In genomic region chr2:73243884-73244570, GRCh38 we compare ENCODE assay signal across 10 cellular contexts. TPM values are rescaled to one million over a fixed set of nuclear protein-coding genes. Genes with fewer than 3 reads are reported as not detected.
DNase-seq lines count a peak whose midpoint lies in the region; ATAC-seq and TF ChIP-seq lines count a peak whose summit lies in the region.
"Had no signal": no experiment of that assay in that cellular context is flagged by ENCODE, and none has a peak within 500 bp of the region (broad histone marks: within the 10 kb centered on the region; RNA-seq: fewer than 3 reads in every experiment).

No MANE protein-coding gene starts in this region.

- H3K27ac Mint-ChIP-seq in MCF 10A (ENCODE audit: low read depth, unreplicated experiment) = peak overlapping the region; percentile 61
- H3K27ac Mint-ChIP-seq in type B pancreatic cell = no peak overlapping the region

- peaks cover 24% of the 10 kb centered on the region for H3K4me1 Mint-ChIP-seq in MCF 10A (ENCODE audit: insufficient read depth, unreplicated experiment)
- no peaks in the 10 kb centered on the region for H3K4me1 Mint-ChIP-seq in type B pancreatic cell (ENCODE audit: unreplicated experiment)

- in situ Hi-C loops in transverse colon (cut with MboI; ENCODE audit: low pct_ligation_motif_present in 1 of 4, low pct_unique_long_range_greater_than_20kb in 1 of 4, low sequenced_read_pairs in 3 of 4) = loop anchor here in 1 of 4 donors (25.0 kb wide), 1 partner anchor 493 kb away; the partner anchor contains the start of gene TPRKB

- no peak for TF ChIP-seq EP300 in transverse colon (IDR thresholded peaks at IDR 0.05; ENCODE audit: low read depth)

- 20 to 75% methylated on average over 1 to 5 of the region's 5 CpGs for WGBS in transverse colon (ENCODE audit: low coverage in 1 of 2), 2 donors

- H3K27me3 ChIP-seq in transverse colon = no peaks in the 10 kb centered on the region

- DNase-seq in NCI-H2029 (lab: John Stamatoyannopoulos, UW) (peak; percentile 26), NCI-H2029 treated with DMSO at 0.1 percent for 48 hours (lab: John Stamatoyannopoulos, UW) (no peak), NCI-H446 (lab: John Stamatoyannopoulos, UW) (peak; percentile 39 to 82), MCF 10A (ENCODE audit: unreplicated experiment) (peak; percentile 97), myocyte (ENCODE audit: low read depth) (peak; percentile 87), transverse colon (no peak), type B pancreatic cell (ENCODE audit: extremely low spot score, unreplicated experiment) (no peak)
- DNase-seq: effector CD8-positive, alpha-beta T cell had no signal

- peak overlapping the region; percentile 9 for H3K4me3 Mint-ChIP-seq in MCF 10A (ENCODE audit: unreplicated experiment)
- H3K4me3 Mint-ChIP-seq in type B pancreatic cell = no peak overlapping the region

- intact Hi-C loops in MCF 10A (cut with micrococcal nuclease) = no loop called here
- intact Hi-C loops in transverse colon (cut with DNase I; ENCODE audit: low total_unique reads) = loop anchor here (10.0 kb wide), 1 partner anchor 141 kb away; the partner anchor contains the start of gene ALMS1

- no peak overlapping the region for H3K27ac ChIP-seq in transverse colon

- H3K9me3 ChIP-seq in transverse colon = no peaks in the 10 kb centered on the region

- BruUV-seq in MCF 10A (replicated peaks; lab: Mats Ljungman, UMichigan) = no TSS peak

- TF ChIP-seq CTCF in MCF 10A (IDR thresholded peaks at IDR 0.05; ENCODE audit: unreplicated experiment) = no peak
- no peak for TF ChIP-seq CTCF in transverse colon (IDR thresholded peaks at IDR 0.05)
- TF ChIP-seq CTCF in type B pancreatic cell (conservative IDR thresholded peaks at IDR 0.05) = no peak

- peaks cover 0 to 2% (median 0%) of the 10 kb centered on the region in 4 donors for H3K4me1 ChIP-seq in transverse colon

- no peak for ATAC-seq in GM18867 (IDR thresholded peaks at IDR 0.05; ENCODE audit: unreplicated experiment)

- peaks cover 0 to 78% (median 41%) of the 10 kb centered on the region in 4 donors for H3K36me3 ChIP-seq in transverse colon

- CTCF ChIA-PET in MCF 10A (lab: Yijun Ruan, JAX) = interaction anchor here (0.6 to 1.4 kb wide), 7 partner anchors 11 to 155 kb away, joined by 3 to 8 read pairs (median 3); partner anchors contain the start of gene PRADC1

- H3K9me3 Mint-ChIP-seq in MCF 10A (ENCODE audit: unreplicated experiment) = no peaks in the 10 kb centered on the region
- no peaks in the 10 kb centered on the region for H3K9me3 Mint-ChIP-seq in type B pancreatic cell

- TF ChIP-seq POLR2A in transverse colon (IDR thresholded peaks at IDR 0.05) = no peak

- POLR2A ChIA-PET in MCF 10A (lab: Yijun Ruan, JAX) = interaction anchor here (0.6 to 3.7 kb wide), 6 partner anchors 10 to 1913 kb away, joined by 3 to 41 read pairs (median 4); partner anchors contain the start of genes CCT7, PRADC1 and ZNF638

- H3K27me3 Mint-ChIP-seq in MCF 10A (ENCODE audit: insufficient read depth, unreplicated experiment) = no peaks in the 10 kb centered on the region
- H3K27me3 Mint-ChIP-seq in type B pancreatic cell = no peaks in the 10 kb centered on the region

- peaks cover 84% of the 10 kb centered on the region for H3K36me3 Mint-ChIP-seq in MCF 10A (ENCODE audit: insufficient read depth, unreplicated experiment)
- H3K36me3 Mint-ChIP-seq in type B pancreatic cell = peaks cover 19% of the 10 kb centered on the region

- no peak overlapping the region for H3K4me3 ChIP-seq in transverse colon

RNA-seq across cellular contexts. Expression of gene CCT7, which starts 9.9 kb away (rescaled TPM):
- total RNA-seq in MCF 10A (2022) (468 and 495 TPM in 2 replicates), myocyte (425 and 436 TPM in 2 replicates), transverse colon (100 to 1,000 TPM in 3 of 4 donors, 10 to 100 TPM in 1; 87.9 to 171 (median 116) TPM), type B pancreatic cell (ENCODE audit: low replicate concordance) (256 and 300 TPM in 2 replicates)
- 243 TPM for polyA plus RNA-seq in myocyte (2012)

RNA-seq across cellular contexts. Expression of gene PRADC1, which starts 11.0 kb away (rescaled TPM):
- 9.5 and 13.5 TPM in 2 replicates for total RNA-seq in MCF 10A (2022)
- total RNA-seq in myocyte = 101 and 102 TPM in 2 replicates
- 61.5 TPM for polyA plus RNA-seq in myocyte (2012)
- total RNA-seq in transverse colon = 10 to 100 TPM; 44.3 to 77.1 (median 61.8) TPM
- total RNA-seq in type B pancreatic cell (ENCODE audit: low replicate concordance) = 16.3 and 19.6 TPM in 2 replicates

RNA-seq across cellular contexts. Expression of gene SMYD5, which starts 30.0 kb away (rescaled TPM):
- total RNA-seq in MCF 10A (2022) (26.5 and 34.4 TPM in 2 replicates), myocyte (18.9 and 20.0 TPM in 2 replicates), transverse colon (10 to 100 TPM in 3 of 4 donors, 1 to 10 TPM in 1; 6.4 to 16.1 (median 13.4) TPM), type B pancreatic cell (ENCODE audit: low replicate concordance) (19.1 and 30.3 TPM in 2 replicates)
- polyA plus RNA-seq in myocyte (2012) = 22.9 TPM

RNA-seq across cellular contexts. Expression of gene FBXO41, which starts 40.3 kb away (rescaled TPM):
- total RNA-seq in MCF 10A (2022) (3.7 and 4.4 TPM in 2 replicates), myocyte (2.6 and 7.3 TPM in 2 replicates), transverse colon (1 to 10 TPM; 1.4 to 10.0 (median 5.7) TPM), type B pancreatic cell (ENCODE audit: low replicate concordance) (5.2 and 5.5 TPM in 2 replicates)
- polyA plus RNA-seq in myocyte (2012) = 3.5 TPM

RNA-seq across cellular contexts. Expression of gene NOTO, which starts 41.7 kb away (rescaled TPM):
- total RNA-seq in MCF 10A (2022) (not detected in 2 replicates), myocyte (not detected in 2 replicates), transverse colon (not detected), type B pancreatic cell (ENCODE audit: low replicate concordance) (not detected in 2 replicates)
- not detected for polyA plus RNA-seq in myocyte (2012)
- total RNA-seq: NCI-H460 had no signal

Comparison
In these comparisons a context has a peak if more than half of its experiments do, and no peak if none do; other contexts are left out.
1. DNase-seq: peak in NCI-H2029 (single experiment), NCI-H446 (2 of 2), MCF 10A (single experiment) and myocyte (single experiment); none in NCI-H2029 treated with DMSO at 0.1 percent for 48 hours (single experiment), transverse colon (single experiment) and type B pancreatic cell (single experiment).